Comparison of ENCODE assay signal across 10 cellular contexts in the genomic region with DNA sequence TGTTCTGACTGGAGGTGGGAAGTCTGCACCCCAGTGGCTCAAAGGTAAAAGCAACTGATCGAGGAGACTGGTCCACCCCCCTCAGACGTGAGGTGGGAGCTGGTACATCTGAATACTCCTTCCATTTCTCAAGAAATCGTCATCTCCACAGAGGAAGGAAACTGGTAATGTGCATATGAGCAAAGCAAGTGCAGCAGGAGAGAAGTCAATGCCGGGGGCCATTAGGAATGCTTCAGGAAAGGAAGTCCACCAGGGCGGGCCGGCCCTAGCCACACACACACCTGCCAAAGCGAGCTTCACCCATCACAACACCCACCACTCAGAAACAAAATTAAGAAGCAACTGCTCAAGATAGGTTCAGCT. TPM values are rescaled to one million over a fixed set of nuclear protein-coding genes. Genes with fewer than 3 reads are reported as not detected.
DNase-seq lines count a peak whose midpoint lies in the region; ATAC-seq and TF ChIP-seq lines count a peak whose summit lies in the region.
"Had no signal": no experiment of that assay in that cellular context is flagged by ENCODE, and none has a peak within 500 bp of the region (broad histone marks: within the 10 kb centered on the region; RNA-seq: fewer than 3 reads in every experiment).

No MANE protein-coding gene starts in this region.

- H2AK5ac ChIP-seq in mesenchymal stem cell (ENCODE audit: low read length, severe bottlenecking): peak overlapping the region; percentile 79

- H3K27ac ChIP-seq in VCaP (peak overlapping the region; percentile 96), mesenchymal stem cell (ENCODE audit: low read length, poor library complexity, severe bottlenecking) (peak overlapping the region; percentile 74)

- H2AFZ ChIP-seq in mesenchymal stem cell (ENCODE audit: low read depth, low read length): no peak overlapping the region

- intact Hi-C loops in sciatic nerve (cut with DNase I): no loop called here

- peaks cover 8% of the 10 kb centered on the region for H3K36me3 Mint-ChIP-seq in stimulated activated naive CD8-positive, alpha-beta T cell treated with anti-CD3 and anti-CD28 coated beads, Interleukin-15, Interleukin-2, amounts not matched to agents 100 ng/mL and 50 ng/mL, for 24 hours (ENCODE audit: low read depth)

- WGBS in mesenchymal stem cell: 84% methylated on average over 5 of the region's 7 CpGs

- H3K4me2 ChIP-seq in mesenchymal stem cell (ENCODE audit: low read length, poor library complexity, severe bottlenecking): peak overlapping the region; percentile 30

- peak overlapping the region; percentile 93 for H3K9ac ChIP-seq in mesenchymal stem cell (ENCODE audit: low read length)

- H3K27ac Mint-ChIP-seq in stimulated activated naive CD8-positive, alpha-beta T cell treated with anti-CD3 and anti-CD28 coated beads, Interleukin-15, Interleukin-2, amounts not matched to agents 100 ng/mL and 50 ng/mL, for 24 hours: no peak overlapping the region

- no peaks in the 10 kb centered on the region for H3K79me1 ChIP-seq in mesenchymal stem cell (replicated peaks; ENCODE audit: low read length, poor library complexity, severe bottlenecking)

- peak overlapping the region; percentile 84 for H2BK120ac ChIP-seq in mesenchymal stem cell (ENCODE audit: low read depth, low read length)

- peak overlapping the region; percentile 53 for H2BK5ac ChIP-seq in mesenchymal stem cell (ENCODE audit: low read depth, low read length, poor library complexity, severe bottlenecking)

- H3K4ac ChIP-seq in mesenchymal stem cell (ENCODE audit: low read depth in 1 of 2, low read length in 2 of 2): peak overlapping the region; percentile 13 to 76

- peak overlapping the region; percentile 69 to 92 for H3K18ac ChIP-seq in mesenchymal stem cell (ENCODE audit: low read depth in 1 of 2, low read length in 2 of 2)

- peak overlapping the region; percentile 57 to 99 for H2BK12ac ChIP-seq in mesenchymal stem cell (ENCODE audit: low read length in 2 of 2)

- H3K4me3 ChIP-seq in mesenchymal stem cell (ENCODE audit: insufficient read depth in 1 of 2, low read depth in 1 of 2, low read length in 2 of 2): peak overlapping the region in 1 of 2 experiments; percentile 52

- H3K9me3 ChIP-seq in mesenchymal stem cell (ENCODE audit: control insufficient read depth, low read length): no peaks in the 10 kb centered on the region

- H3K27me3 Mint-ChIP-seq in stimulated activated naive CD8-positive, alpha-beta T cell treated with anti-CD3 and anti-CD28 coated beads, Interleukin-15, Interleukin-2, amounts not matched to agents 100 ng/mL and 50 ng/mL, for 24 hours: no peaks in the 10 kb centered on the region

- no peak overlapping the region for H4K8ac ChIP-seq in mesenchymal stem cell (ENCODE audit: low read length)

- no peaks in the 10 kb centered on the region for H3K27me3 ChIP-seq in mesenchymal stem cell (ENCODE audit: control insufficient read depth in 1 of 2, insufficient read depth in 1 of 2, low read length in 2 of 2)

- TF ChIP-seq CTCF in VCaP (conservative IDR thresholded peaks at IDR 0.05): no peak

- no peak for ATAC-seq in stimulated activated naive CD8-positive, alpha-beta T cell treated with anti-CD3 and anti-CD28 coated beads, Interleukin-15, Interleukin-2, amounts not matched to agents 100 U/mL and 50 U/mL, for 24 hours
- no peak for ATAC-seq in sciatic nerve

- peak overlapping the region; percentile 9 for H2BK15ac ChIP-seq in mesenchymal stem cell (ENCODE audit: low read depth, poor library complexity, severe bottlenecking)

- peaks cover 28% of the 10 kb centered on the region for H3K4me1 ChIP-seq in mesenchymal stem cell (ENCODE audit: control insufficient read depth, insufficient read depth, low read depth, low read length)

- no peaks in the 10 kb centered on the region for H3K9me3 Mint-ChIP-seq in stimulated activated naive CD8-positive, alpha-beta T cell treated with anti-CD3 and anti-CD28 coated beads, Interleukin-15, Interleukin-2, amounts not matched to agents 100 ng/mL and 50 ng/mL, for 24 hours

- H3K23ac ChIP-seq in mesenchymal stem cell (ENCODE audit: low read length in 2 of 2): no peak overlapping the region

- H4K91ac ChIP-seq in mesenchymal stem cell (ENCODE audit: low read length): no peak overlapping the region

- DNase-seq in stimulated activated naive CD8-positive, alpha-beta T cell treated with anti-CD3 and anti-CD28 coated beads, Interleukin-15, Interleukin-2, amounts not matched to agents 100 U/mL and 50 U/mL, for 24 hours: no peak
- DNase-seq in mesenchymal stem cell (no peak), EL (no peak), AG08395 (ENCODE audit: low spot score) (no peak), SW480 (ENCODE audit: low spot score) (no peak), sciatic nerve (ENCODE audit: low spot score) (no peak)
- DNase-seq: nucleus accumbens had no signal

- peak overlapping the region; percentile 77 for H3K4me3 Mint-ChIP-seq in stimulated activated naive CD8-positive, alpha-beta T cell treated with anti-CD3 and anti-CD28 coated beads, Interleukin-15, Interleukin-2, amounts not matched to agents 100 ng/mL and 50 ng/mL, for 24 hours

- H3K4me1 Mint-ChIP-seq in stimulated activated naive CD8-positive, alpha-beta T cell treated with anti-CD3 and anti-CD28 coated beads, Interleukin-15, Interleukin-2, amounts not matched to agents 100 ng/mL and 50 ng/mL, for 24 hours (ENCODE audit: low read depth): peaks cover 27% of the 10 kb centered on the region

- H3K36me3 ChIP-seq in mesenchymal stem cell (ENCODE audit: control insufficient read depth in 1 of 2, insufficient read depth in 2 of 2, low read depth in 1 of 2, low read length in 2 of 2): no peaks in the 10 kb centered on the region

- H3K14ac ChIP-seq in mesenchymal stem cell (ENCODE audit: low read length in 2 of 2): no peak overlapping the region

RNA-seq across cellular contexts. Expression of a gene that starts 8.5 kb away (rescaled TPM):
- polyA plus RNA-seq in mesenchymal stem cell (2013, experiment 1 of 2): 43.1 TPM
- 41.2 TPM for polyA plus RNA-seq in mesenchymal stem cell (2013, experiment 2 of 2)
- total RNA-seq in sciatic nerve: 103 TPM

RNA-seq across cellular contexts. Expression of a gene that starts 23.3 kb away (rescaled TPM):
- 0.01 TPM for polyA plus RNA-seq in mesenchymal stem cell (2013, experiment 1 of 2)
- 0.01 TPM for polyA plus RNA-seq in mesenchymal stem cell (2013, experiment 2 of 2)
- not detected for total RNA-seq in sciatic nerve
- total RNA-seq: dermis microvascular lymphatic vessel endothelial cell had no signal
